Comparison of ENCODE assay signal across 8 cellular contexts in genomic region chr2:32946314-32947075, GRCh38. TPM values are rescaled to one million over a fixed set of nuclear protein-coding genes. Genes with fewer than 3 reads are reported as not detected.
DNase-seq lines count a peak whose midpoint lies in the region; ATAC-seq and TF ChIP-seq lines count a peak whose summit lies in the region.

Gene LTBP1, plus strand, starts transcription at chr2:32946953. Its CDS starts 372 bp downstream, at chr2:32947325.

- H3K4me3 Mint-ChIP-seq in progenitor cell of endocrine pancreas (ENCODE audit: low read depth), result peak within 1 kb of the TSS; percentile 83

- H3K9me3 ChIP-seq in DND-41 (ENCODE audit: insufficient read depth, low read length, severe bottlenecking), result no peaks in the 10 kb centered on the region
- H3K9me3 ChIP-seq in HUES6 (ENCODE audit: control insufficient read depth, insufficient read depth, low read depth, low read length), result peaks cover 6% of the 10 kb centered on the region; the same call in 1 of the 2 replicates
- H3K9me3 ChIP-seq in aorta (ENCODE audit: control insufficient read depth, low read length), result no peaks in the 10 kb centered on the region

- peaks cover 8% of the 10 kb centered on the region for H3K4me1 Mint-ChIP-seq in progenitor cell of endocrine pancreas (ENCODE audit: low read depth)

- DNase-seq in DND-41 (peak; percentile 55), amniotic epithelial cell (ENCODE audit: low read depth) (peak; percentile 64), left ventricle myocardium superior (peak; percentile 88), progenitor cell of endocrine pancreas (ENCODE audit: low spot score, unreplicated experiment) (peak; percentile 36), aorta (peak; percentile 81 to 92)

- ATAC-seq in DND-41 (ENCODE audit: insufficient read depth, low read depth) (peak; percentile 83), GM21515 (IDR thresholded peaks at IDR 0.05; ENCODE audit: unreplicated experiment) (peak; percentile 74), SK-N-SH treated with all-trans-retinoic acid at 6 μM for 48 hours (peak; percentile 93), left ventricle myocardium superior (peak; percentile 88), aorta (ENCODE audit: low FRiP score) (peak; percentile 88)

- H3K4me2 ChIP-seq in DND-41 (ENCODE audit: insufficient read depth, low read length), result peak within 1 kb of the TSS; percentile 77

- no peaks in the 10 kb centered on the region for H3K79me2 ChIP-seq in DND-41 (ENCODE audit: insufficient read depth, low read length)

- H4K20me1 ChIP-seq in DND-41 (ENCODE audit: insufficient read depth, low read length), result no peaks in the 10 kb centered on the region

- H3K27ac Mint-ChIP-seq in progenitor cell of endocrine pancreas, result peak within 1 kb of the TSS; percentile 94

- no peaks in the 10 kb centered on the region for H3K9me3 Mint-ChIP-seq in progenitor cell of endocrine pancreas (ENCODE audit: low read depth)

- no peaks in the 10 kb centered on the region for H3K27me3 Mint-ChIP-seq in progenitor cell of endocrine pancreas

- H3K27me3 ChIP-seq in DND-41 (ENCODE audit: insufficient read depth, low read length, poor library complexity) (peaks cover 18% of the 10 kb centered on the region), HUES6 (ENCODE audit: control insufficient read depth, insufficient read depth, low read length) (0 out of 2 replicates have a peak, but pooled peaks cover 5% of the 10 kb centered on the region), aorta (ENCODE audit: control insufficient read depth in 1 of 2, insufficient read depth in 2 of 2, low read length in 1 of 2) (no peaks in the 10 kb centered on the region)

- peak; percentile 76 for TF ChIP-seq CTCF in DND-41 (IDR thresholded peaks at IDR 0.05; ENCODE audit: borderline replicate concordance, extremely low read depth, low read length, poor library complexity, severe bottlenecking)
- peak; percentile 80 for TF ChIP-seq CTCF in progenitor cell of endocrine pancreas (IDR thresholded peaks at IDR 0.05; ENCODE audit: unreplicated experiment)

- H3K9ac ChIP-seq in DND-41 (ENCODE audit: low read depth, low read length), result peak within 1 kb of the TSS; percentile 54
- H3K9ac ChIP-seq in HUES6 (ENCODE audit: low read length), result peak within 1 kb of the TSS; percentile 65

- no peaks in the 10 kb centered on the region for H3K36me3 ChIP-seq in DND-41 (ENCODE audit: insufficient read depth, low read length)
- no peaks in the 10 kb centered on the region for H3K36me3 ChIP-seq in HUES6 (ENCODE audit: control insufficient read depth, insufficient read depth, low read length)
- no peaks in the 10 kb centered on the region for H3K36me3 ChIP-seq in aorta (ENCODE audit: control insufficient read depth in 1 of 2, insufficient read depth in 2 of 2, low read length in 1 of 2)

- intact Hi-C loops in left ventricle myocardium superior (cut with micrococcal nuclease) (loop anchor here (5.0 kb wide), 1 partner anchor 174 kb away; no protein-coding TSS in a partner anchor), aorta (cut with DNase I) (loop anchor here in 1 of 2 donors (5.0 kb wide), 3 partner anchors 86 to 389 kb away; no protein-coding TSS in a partner anchor)

- H2AFZ ChIP-seq in DND-41 (ENCODE audit: low read depth, low read length), result peak within 1 kb of the TSS; percentile 76

- 0 to 1% methylated on average over 55 to 68 of the region's 68 CpGs for WGBS in aorta, 2 donors

- peak within 1 kb of the TSS; percentile 27 to 63; a peak in 3 of 4 replicates for H3K4me3 ChIP-seq in DND-41 (ENCODE audit: low read depth in 1 of 2, low read length in 2 of 2)
- peak within 1 kb of the TSS; percentile 91 for H3K4me3 ChIP-seq in HUES6 (ENCODE audit: low read depth, low read length)
- H3K4me3 ChIP-seq in aorta (ENCODE audit: low read length in 2 of 2), result peak within 1 kb of the TSS; percentile 84 to 96

- peaks cover 4% of the 10 kb centered on the region for H3K36me3 Mint-ChIP-seq in progenitor cell of endocrine pancreas (ENCODE audit: insufficient read depth)

- H3K4me1 ChIP-seq in DND-41 (ENCODE audit: insufficient read depth, low read length), result peaks cover 10% of the 10 kb centered on the region; the same call in 1 of the 2 replicates
- peaks cover 14% of the 10 kb centered on the region for H3K4me1 ChIP-seq in HUES6 (ENCODE audit: control insufficient read depth, insufficient read depth, low read length)
- H3K4me1 ChIP-seq in aorta (ENCODE audit: control insufficient read depth in 1 of 2, insufficient read depth in 2 of 2, low read length in 2 of 2), result no peaks in the 10 kb centered on the region

- no peak within 1 kb of the TSS for H3K27ac ChIP-seq in DND-41 (ENCODE audit: low read length)
- peak within 1 kb of the TSS; percentile 28; the same call in 1 of the 2 replicates for H3K27ac ChIP-seq in HUES6 (ENCODE audit: low read depth, low read length)
- H3K27ac ChIP-seq in aorta (ENCODE audit: low read depth in 1 of 2, low read length in 2 of 2), result peak within 1 kb of the TSS; percentile 30 to 36

TF ChIP-seq in SK-N-SH treated with all-trans-retinoic acid at 6 μM for 48 hours, 23 proteins besides CTCF, POLR2A, EP300 and RAD21:
- no peak for TF ChIP-seq GLIS3 (CRISPR knock-in tag; IDR thresholded peaks at IDR 0.05)
- no peak for TF ChIP-seq CSRNP3 (CRISPR knock-in tag; IDR thresholded peaks at IDR 0.05)
- TF ChIP-seq ZC3H10 (CRISPR knock-in tag; IDR thresholded peaks at IDR 0.05), result no peak
- 0 out of 2 replicates have a peak, but pooled peaks have one; percentile 15 for TF ChIP-seq CSDC2 (CRISPR knock-in tag; IDR thresholded peaks at IDR 0.05)
- TF ChIP-seq ZFP30 (CRISPR knock-in tag; IDR thresholded peaks at IDR 0.05), result no peak
- TF ChIP-seq TSHZ2 (CRISPR knock-in tag; IDR thresholded peaks at IDR 0.05), result peak; percentile 32; the same call in 1 of the 2 replicates
- no peak for TF ChIP-seq ZNF8 (CRISPR knock-in tag; IDR thresholded peaks at IDR 0.05)
- 0 out of 2 replicates have a peak, but pooled peaks have one; percentile 7 for TF ChIP-seq ISL1 (CRISPR knock-in tag; IDR thresholded peaks at IDR 0.05)
- TF ChIP-seq RARB (CRISPR knock-in tag; IDR thresholded peaks at IDR 0.05), result no peak
- TF ChIP-seq PPARA (CRISPR knock-in tag; IDR thresholded peaks at IDR 0.05; ENCODE audit: borderline replicate concordance), result no peak
- peak; percentile 80; the same call in 1 of the 2 replicates for TF ChIP-seq ZFP3 (CRISPR knock-in tag; IDR thresholded peaks at IDR 0.05)

RNA-seq across cellular contexts. Expression of gene LTBP1, which starts in this region (rescaled TPM):
- total RNA-seq in left ventricle myocardium superior, result 72.5 TPM
- 59.7 and 63.0 TPM in 2 replicates for total RNA-seq in progenitor cell of endocrine pancreas
- 100 to 1,000 TPM; 551 to 573 TPM for total RNA-seq in aorta
- polyA plus RNA-seq in aorta, result 100 to 1,000 TPM; 107 to 539 TPM

Comparison
In these comparisons a context has a peak if more than half of its experiments do, and no peak if none do; other contexts are left out.
1. DNase-seq: peak in every context shown above with its lines; median percentile 88 in left ventricle myocardium superior; 86 in aorta; 64 in amniotic epithelial cell; 55 in DND-41; 36 in progenitor cell of endocrine pancreas.